13 cellular contexts compared by ENCODE assay signal in genomic region chr2:223725986-223726970, GRCh38.
DNase-seq lines count a peak whose midpoint lies in the region; ATAC-seq, FAIRE-seq and TF ChIP-seq lines count a peak whose summit lies in the region.
"Had no signal": no experiment of that assay in that cellular context is flagged by ENCODE, and none has a peak within 500 bp of the region (broad histone marks: within the 10 kb centered on the region; RNA-seq: fewer than 3 reads in every experiment).

No MANE protein-coding gene starts in this region.

- dilution Hi-C loops in keratinocyte (cut with MboI; ENCODE audit: extremely low pct_ligation_motif_present, low sequenced_read_pairs) = no loop called here

- H3K27me3 ChIP-seq in HUES48 (ENCODE audit: control insufficient read depth, insufficient read depth, low read length) (no peaks in the 10 kb centered on the region), ascending aorta (no peaks in the 10 kb centered on the region), keratinocyte (ENCODE audit: control insufficient read depth, extremely low read depth, insufficient read depth, low read length) (no peaks in the 10 kb centered on the region), spleen (replicated peaks in 1 of 7) (no peaks in the 10 kb centered on the region)

- H3K36me3 ChIP-seq in HUES48 (ENCODE audit: control insufficient read depth, insufficient read depth, low read length) = no peaks in the 10 kb centered on the region
- no peaks in the 10 kb centered on the region for H3K36me3 ChIP-seq in ascending aorta
- no peaks in the 10 kb centered on the region for H3K36me3 ChIP-seq in keratinocyte (ENCODE audit: control insufficient read depth in 2 of 2, extremely low read depth in 1 of 2, insufficient read depth in 2 of 2, low read length in 2 of 2)
- H3K36me3 ChIP-seq in spleen = no peaks in the 10 kb centered on the region

- TF ChIP-seq POLR2A in spleen (IDR thresholded peaks at IDR 0.05) = no peak

- no peak for ATAC-seq in HG03175 (IDR thresholded peaks at IDR 0.05; ENCODE audit: unreplicated experiment)
- ATAC-seq: activated CD8-positive, alpha-beta T cell treated with anti-CD3 and anti-CD28 coated beads for 36 hours had no signal

- H3K79me2 ChIP-seq in keratinocyte (ENCODE audit: control insufficient read depth, insufficient read depth, low read length) = no peaks in the 10 kb centered on the region

- H3K4me1 ChIP-seq in HUES48 (ENCODE audit: control insufficient read depth, insufficient read depth, low read length) (peaks cover 32% of the 10 kb centered on the region), ascending aorta (peaks cover 4 to 9% of the 10 kb centered on the region in 2 donors), keratinocyte (ENCODE audit: control insufficient read depth, extremely low read depth, insufficient read depth, low read length) (peaks cover 22% of the 10 kb centered on the region), spleen (peaks cover 0 to 17% (median 6%) of the 10 kb centered on the region in 6 donors)

- no peak for TF ChIP-seq CTCF in ascending aorta (IDR thresholded peaks at IDR 0.05)
- TF ChIP-seq CTCF in keratinocyte (optimal IDR thresholded peaks at IDR 0.05 in 1 of 3, IDR thresholded peaks at IDR 0.05 in 1 of 3, conservative IDR thresholded peaks at IDR 0.05 in 1 of 3; ENCODE audit: extremely low read depth in 1 of 3, insufficient read depth in 2 of 3, low read length in 3 of 3) = no peak
- no peak for TF ChIP-seq CTCF in spleen (IDR thresholded peaks at IDR 0.05 in 8 of 11, conservative IDR thresholded peaks at IDR 0.05 in 3 of 11)

- H3K9ac ChIP-seq in HUES48 (ENCODE audit: low read depth, low read length) (peak overlapping the region; percentile 43; the same call in 1 of the 2 replicates), keratinocyte (ENCODE audit: control insufficient read depth, extremely low read depth, insufficient read depth, low read length) (no peak overlapping the region)

- H3K27ac ChIP-seq in HUES48 (ENCODE audit: low read depth, low read length) = peak overlapping the region; percentile 93
- peak overlapping the region; percentile 80 to 89 for H3K27ac ChIP-seq in ascending aorta
- H3K27ac ChIP-seq in keratinocyte (ENCODE audit: control insufficient read depth, insufficient read depth, low read length) = peak overlapping the region; percentile 49
- peak overlapping the region in 6 of 8 donors; percentile 28 to 58 (median 42) for H3K27ac ChIP-seq in spleen

- no peaks in the 10 kb centered on the region for H3K9me1 ChIP-seq in keratinocyte (ENCODE audit: control insufficient read depth, extremely low read depth, insufficient read depth, low read length)

- FAIRE-seq in keratinocyte (lab: Jason Lieb, UNC) = no peak
- FAIRE-seq: endometrium had no signal

- no peaks in the 10 kb centered on the region for H4K20me1 ChIP-seq in keratinocyte (ENCODE audit: control insufficient read depth, extremely low read depth, insufficient read depth, low read length)

- no peak overlapping the region for H2AFZ ChIP-seq in keratinocyte (ENCODE audit: control insufficient read depth, low read length)

- H3K9me3 ChIP-seq in HUES48 (ENCODE audit: control insufficient read depth, insufficient read depth, low read length) = no peaks in the 10 kb centered on the region
- H3K9me3 ChIP-seq in ascending aorta = no peaks in the 10 kb centered on the region
- H3K9me3 ChIP-seq in keratinocyte (ENCODE audit: control insufficient read depth, low read depth, low read length) = no peaks in the 10 kb centered on the region
- no peaks in the 10 kb centered on the region for H3K9me3 ChIP-seq in spleen

- H3K4me2 ChIP-seq in keratinocyte (ENCODE audit: control insufficient read depth, extremely low read depth, insufficient read depth, low read depth, low read length) = peak overlapping the region; percentile 62

- intact Hi-C loops in ascending aorta (cut with DNase I) (loop anchor here (5.0 to 10.0 kb wide), 4 partner anchors 114 to 731 kb away; no protein-coding TSS in a partner anchor), spleen (cut with DNase I; ENCODE audit: low total_unique reads) (no loop called here)

- no peak for DNase-seq in ascending aorta (ENCODE audit: low spot score in 2 of 2)
- DNase-seq in keratinocyte (ENCODE audit: low read depth, low spot score) = no peak
- DNase-seq in spleen = no peak
- DNase-seq in stimulated activated naive CD4-positive, alpha-beta T cell treated with Interleukin-2 at 50 U/mL for 16 hours (lab: John Stamatoyannopoulos, UW) = no peak
- DNase-seq in activated CD8-positive, alpha-beta memory T cell treated with anti-CD3 and anti-CD28 coated beads, Interleukin-2, amount 50 U/mL, for 4 hours = no peak
- no peak for DNase-seq in glomerular visceral epithelial cell (ENCODE audit: extremely low spot score)
- DNase-seq: activated CD8-positive, alpha-beta T cell treated with anti-CD3 and anti-CD28 coated beads for 36 hours; COR-L47; NCI-H1436; T-helper 2 cell had no signal

- 0 out of 2 replicates have a peak overlapping the region, but pooled peaks have one; percentile 18 for H3K4me3 ChIP-seq in HUES48 (ENCODE audit: low read depth, low read length)
- H3K4me3 ChIP-seq in ascending aorta = no peak overlapping the region
- H3K4me3 ChIP-seq in keratinocyte (ENCODE audit: control insufficient read depth in 2 of 3, extremely low read depth in 1 of 3, insufficient read depth in 2 of 3, low read depth in 1 of 3, low read length in 3 of 3) = no peak overlapping the region
- H3K4me3 ChIP-seq in spleen = no peak overlapping the region

- 86 to 94% (median 89%) methylated on average over 8 of the region's 8 CpGs for WGBS in spleen, 5 donors

Comparison
In these comparisons a context has a peak if more than half of its experiments do, and no peak if none do; other contexts are left out.
1. H3K27ac ChIP-seq: peak in every context shown above with its lines; median percentile 93 in HUES48; 84 in ascending aorta; 49 in keratinocyte; 42 in spleen.